In genomic region chr16:53501216-53501859, GRCh38 we compare ENCODE assay signal across 8 cellular contexts. TPM values are rescaled to one million over a fixed set of nuclear protein-coding genes. Genes with fewer than 3 reads are reported as not detected.
DNase-seq lines count a peak whose midpoint lies in the region; ATAC-seq and TF ChIP-seq lines count a peak whose summit lies in the region.

No MANE protein-coding gene starts in this region.

- POLR2A ChIA-PET in PC-3 (lab: Charles Lee; ENCODE audit: unreplicated experiment), result no interaction called here

- intact Hi-C loops in PC-3 (cut with micrococcal nuclease), result loop anchor here (5.0 to 10.0 kb wide), 2 partner anchors 64 to 447 kb away; partner anchors contain the start of genes CHD9 and CHD9NB
- intact Hi-C loops in ovary (cut with DNase I), result no loop called here

- TF ChIP-seq EP300 in ovary (IDR thresholded peaks at IDR 0.05), result no peak

- peaks cover 22% of the 10 kb centered on the region for H3K4me1 ChIP-seq in PC-3 (ENCODE audit: insufficient read depth, low read length)
- H3K4me1 ChIP-seq in ovary (ENCODE audit: insufficient read depth), result peaks cover 9% of the 10 kb centered on the region

- no peak overlapping the region for H3K9ac ChIP-seq in PC-3 (ENCODE audit: low read length)

- 0 out of 2 replicates have a peak overlapping the region, but pooled peaks have one; percentile 4 for H2AFZ ChIP-seq in PC-3 (ENCODE audit: low read length)

- TF ChIP-seq CTCF in PC-3 (conservative IDR thresholded peaks at IDR 0.05; ENCODE audit: low read depth, low read length), result no peak
- no peak for TF ChIP-seq CTCF in epithelial cell of proximal tubule (conservative IDR thresholded peaks at IDR 0.05; ENCODE audit: low read depth, low read length)
- no peak for TF ChIP-seq CTCF in ovary (IDR thresholded peaks at IDR 0.05)

- no peaks in the 10 kb centered on the region for H3F3A ChIP-seq in PC-3 (ENCODE audit: low read length, unreplicated experiment)

- H3K36me3 ChIP-seq in PC-3 (ENCODE audit: low read depth, low read length) (no peaks in the 10 kb centered on the region), ovary (no peaks in the 10 kb centered on the region)

- no peak overlapping the region for H3K27ac ChIP-seq in PC-3 (ENCODE audit: low read length)
- H3K27ac ChIP-seq in ovary, result no peak overlapping the region

- H3K9me3 ChIP-seq in PC-3 (ENCODE audit: low read length), result no peaks in the 10 kb centered on the region
- H3K9me3 ChIP-seq in ovary, result no peaks in the 10 kb centered on the region

- no peaks in the 10 kb centered on the region for H3K9me2 ChIP-seq in PC-3 (replicated peaks; ENCODE audit: low read length)

- CTCF ChIA-PET in PC-3 (lab: Charles Lee), result no interaction called here

- H3K79me2 ChIP-seq in PC-3 (ENCODE audit: low read length), result peaks cover 24% of the 10 kb centered on the region

- no TSS peak for BruUV-seq in PC-3 (replicated peaks; lab: Mats Ljungman, UMichigan)

- TF ChIP-seq POLR2A in ovary (IDR thresholded peaks at IDR 0.05), result no peak

- peak overlapping the region; percentile 94 for H3K4me2 ChIP-seq in PC-3 (ENCODE audit: low read length)

- ATAC-seq in PC-3, result no peak

- 45 to 54% (median 51%) methylated on average over 9 of the region's 9 CpGs for WGBS in ovary, 3 donors

- H3K27me3 ChIP-seq in PC-3 (ENCODE audit: low read length) (no peaks in the 10 kb centered on the region), ovary (no peaks in the 10 kb centered on the region)

- DNase-seq in ELF-1 (ENCODE audit: low read depth, low spot score), result peak; percentile 79
- DNase-seq in PC-3, result no peak
- no peak for DNase-seq in epithelial cell of proximal tubule (ENCODE audit: low read depth)
- DNase-seq in ovary, result no peak
- no peak for DNase-seq in OCI-M2 (lab: John Stamatoyannopoulos, UW; ENCODE audit: unreplicated experiment)
- DNase-seq in NK-92 (lab: John Stamatoyannopoulos, UW; ENCODE audit: unreplicated experiment), result no peak
- no peak for DNase-seq in NCI-H1417 (lab: John Stamatoyannopoulos, UW)
- no peak for DNase-seq in activated CD4-positive, alpha-beta T cell treated with anti-CD3 and anti-CD28 coated beads, Interleukin-2, amount 50 U/mL, for 4 hours

- H4K20me1 ChIP-seq in PC-3 (ENCODE audit: low read length), result peaks cover 8% of the 10 kb centered on the region; the same call in 1 of the 2 replicates

- H3K4me3 ChIP-seq in PC-3 (ENCODE audit: low read length) (peak overlapping the region; percentile 87), epithelial cell of proximal tubule (ENCODE audit: low read depth, low read length) (peak overlapping the region; percentile 81), ovary (peak overlapping the region; percentile 78)

RNA-seq across cellular contexts. Expression of gene AKTIP, which starts 1.7 kb away (rescaled TPM):
- 13.2 and 32.5 TPM in 2 replicates for total RNA-seq in PC-3 (2014; rRNA removed)
- total RNA-seq in epithelial cell of proximal tubule, result 16.9 and 20.5 TPM in 2 replicates
- total RNA-seq in ovary, result 10 to 100 TPM; 29.9 to 51.5 (median 44.1) TPM
- polyA plus RNA-seq in ovary, result 10 to 100 TPM; 28.5 to 43.4 TPM
